ENCODE assay signal across 8 cellular contexts in the genomic region with DNA sequence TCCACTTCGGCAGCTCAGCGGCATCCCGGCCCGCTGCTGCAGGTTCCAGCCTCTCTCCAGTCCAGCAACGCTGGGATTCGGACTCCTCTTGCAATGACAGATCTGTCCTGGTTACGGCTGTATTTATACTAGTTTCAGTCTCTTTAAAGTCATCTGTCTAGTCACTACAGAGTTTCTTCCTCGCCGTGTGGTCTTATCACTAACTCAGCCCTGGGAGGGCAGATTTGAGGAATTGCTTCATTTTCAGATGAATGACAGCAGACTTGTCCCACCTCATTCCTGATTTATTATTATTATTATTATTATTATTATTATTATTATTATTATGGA. TPM values are rescaled to one million over a fixed set of nuclear protein-coding genes. Genes with fewer than 3 reads are reported as not detected.
DNase-seq lines count a peak whose midpoint lies in the region; ATAC-seq and TF ChIP-seq lines count a peak whose summit lies in the region.

No MANE protein-coding gene starts in this region.

- peak overlapping the region in 4 of 5 donors; percentile 1 to 71 (median 36) for H3K9ac ChIP-seq in subcutaneous abdominal adipose tissue (ENCODE audit: low read length in 5 of 5)

- peak overlapping the region in 4 of 5 donors; percentile 70 to 80 (median 72) for H3K4me3 ChIP-seq in subcutaneous abdominal adipose tissue (ENCODE audit: low read depth in 1 of 5, low read length in 5 of 5)

- CTCF ChIA-PET in activated CD8-positive, alpha-beta T cell treated with anti-CD3 and anti-CD28 coated beads for 36 hours (lab: Charles Lee), result interaction anchor here (1.1 kb wide), 1 partner anchor 17 kb away, joined by 3 read pairs; no protein-coding TSS in a partner anchor

- no peaks in the 10 kb centered on the region for H3K9me3 ChIP-seq in subcutaneous abdominal adipose tissue (ENCODE audit: control insufficient read depth in 5 of 5, low read length in 5 of 5)

- peaks cover 1% of the 10 kb centered on the region for H3K36me3 Mint-ChIP-seq in T-helper 1 cell treated with Interleukin-12 subunit alpha and Interleukin-12 subunit beta and Interleukin-4 antibody, amounts not matched to agents 30 μg/mL and 1 μg/mL, for 36 hours (ENCODE audit: low read depth)
- no peaks in the 10 kb centered on the region for H3K36me3 Mint-ChIP-seq in activated CD8-positive, alpha-beta T cell treated with anti-CD3 and anti-CD28 coated beads for 36 hours (ENCODE audit: low read depth)

- POLR2A ChIA-PET in activated CD8-positive, alpha-beta T cell treated with anti-CD3 and anti-CD28 coated beads for 36 hours (lab: Charles Lee), result no interaction called here

- no peak for ATAC-seq in activated CD8-positive, alpha-beta T cell treated with anti-CD3 and anti-CD28 coated beads for 36 hours
- ATAC-seq in HG02798 (IDR thresholded peaks at IDR 0.05; ENCODE audit: poor library complexity, unreplicated experiment), result no peak

- peaks cover 0 to 29% (median 20%) of the 10 kb centered on the region in 5 donors for H3K4me1 ChIP-seq in subcutaneous abdominal adipose tissue (ENCODE audit: control insufficient read depth in 5 of 5, insufficient read depth in 5 of 5, low read length in 5 of 5)

- H3K4me3 Mint-ChIP-seq in T-helper 1 cell treated with Interleukin-12 subunit alpha and Interleukin-12 subunit beta and Interleukin-4 antibody, amounts not matched to agents 30 μg/mL and 1 μg/mL, for 36 hours, result peak overlapping the region; percentile 47
- peak overlapping the region; percentile 54 for H3K4me3 Mint-ChIP-seq in activated CD8-positive, alpha-beta T cell treated with anti-CD3 and anti-CD28 coated beads for 36 hours

- no peak for TF ChIP-seq CTCF in activated CD8-positive, alpha-beta T cell treated with anti-CD3 and anti-CD28 coated beads for 36 hours (IDR thresholded peaks at IDR 0.05)

- H3K27ac ChIP-seq in subcutaneous abdominal adipose tissue (ENCODE audit: low read depth, low read length), result no peak overlapping the region

- no peak overlapping the region for H3K27ac Mint-ChIP-seq in T-helper 1 cell treated with Interleukin-12 subunit alpha and Interleukin-12 subunit beta and Interleukin-4 antibody, amounts not matched to agents 30 μg/mL and 1 μg/mL, for 36 hours
- H3K27ac Mint-ChIP-seq in activated CD8-positive, alpha-beta T cell treated with anti-CD3 and anti-CD28 coated beads for 36 hours, result no peak overlapping the region

- H3K36me3 ChIP-seq in subcutaneous abdominal adipose tissue (ENCODE audit: control insufficient read depth in 5 of 5, insufficient read depth in 5 of 5, low read length in 5 of 5), result no peaks in the 10 kb centered on the region

- DNase-seq in T-helper 1 cell (no peak), iPS-NIHi7 (ENCODE audit: extremely low spot score) (peak; percentile 46), NCI-H446 (lab: John Stamatoyannopoulos, UW) (no peak)
- DNase-seq in activated CD8-positive, alpha-beta T cell treated with anti-CD3 and anti-CD28 coated beads for 36 hours, result no peak
- DNase-seq in stimulated activated CD4-positive, alpha-beta T cell treated with anti-CD3 and anti-CD28 coated beads, Interleukin-2, amount 100 ng/mL, for 24 hours, result no peak

- intact Hi-C loops in activated CD8-positive, alpha-beta T cell treated with anti-CD3 and anti-CD28 coated beads for 36 hours (cut with micrococcal nuclease), result no loop called here

- peaks cover 9% of the 10 kb centered on the region for H3K4me1 Mint-ChIP-seq in T-helper 1 cell treated with Interleukin-12 subunit alpha and Interleukin-12 subunit beta and Interleukin-4 antibody, amounts not matched to agents 30 μg/mL and 1 μg/mL, for 36 hours (ENCODE audit: low read depth)
- H3K4me1 Mint-ChIP-seq in activated CD8-positive, alpha-beta T cell treated with anti-CD3 and anti-CD28 coated beads for 36 hours (ENCODE audit: low read depth), result peaks cover 11% of the 10 kb centered on the region

- peaks cover 76% of the 10 kb centered on the region for H3K27me3 Mint-ChIP-seq in T-helper 1 cell treated with Interleukin-12 subunit alpha and Interleukin-12 subunit beta and Interleukin-4 antibody, amounts not matched to agents 30 μg/mL and 1 μg/mL, for 36 hours (ENCODE audit: low read depth)
- peaks cover 58% of the 10 kb centered on the region for H3K27me3 Mint-ChIP-seq in activated CD8-positive, alpha-beta T cell treated with anti-CD3 and anti-CD28 coated beads for 36 hours

- peaks cover 0 to 10% (median 7%) of the 10 kb centered on the region in 5 donors for H3K27me3 ChIP-seq in subcutaneous abdominal adipose tissue (ENCODE audit: control insufficient read depth in 5 of 5, insufficient read depth in 4 of 5, low read length in 5 of 5)

- H3K9me3 Mint-ChIP-seq in T-helper 1 cell treated with Interleukin-12 subunit alpha and Interleukin-12 subunit beta and Interleukin-4 antibody, amounts not matched to agents 30 μg/mL and 1 μg/mL, for 36 hours, result no peaks in the 10 kb centered on the region
- no peaks in the 10 kb centered on the region for H3K9me3 Mint-ChIP-seq in activated CD8-positive, alpha-beta T cell treated with anti-CD3 and anti-CD28 coated beads for 36 hours

RNA-seq across cellular contexts. Expression of gene KLHL29, which starts 2.2 kb away (rescaled TPM):
- 1 to 10 TPM; 1.0 to 1.2 TPM for total RNA-seq in activated CD8-positive, alpha-beta T cell treated with anti-CD3 and anti-CD28 coated beads for 36 hours
